Comparison of ENCODE assay signal across 8 cellular contexts in the genomic region with DNA sequence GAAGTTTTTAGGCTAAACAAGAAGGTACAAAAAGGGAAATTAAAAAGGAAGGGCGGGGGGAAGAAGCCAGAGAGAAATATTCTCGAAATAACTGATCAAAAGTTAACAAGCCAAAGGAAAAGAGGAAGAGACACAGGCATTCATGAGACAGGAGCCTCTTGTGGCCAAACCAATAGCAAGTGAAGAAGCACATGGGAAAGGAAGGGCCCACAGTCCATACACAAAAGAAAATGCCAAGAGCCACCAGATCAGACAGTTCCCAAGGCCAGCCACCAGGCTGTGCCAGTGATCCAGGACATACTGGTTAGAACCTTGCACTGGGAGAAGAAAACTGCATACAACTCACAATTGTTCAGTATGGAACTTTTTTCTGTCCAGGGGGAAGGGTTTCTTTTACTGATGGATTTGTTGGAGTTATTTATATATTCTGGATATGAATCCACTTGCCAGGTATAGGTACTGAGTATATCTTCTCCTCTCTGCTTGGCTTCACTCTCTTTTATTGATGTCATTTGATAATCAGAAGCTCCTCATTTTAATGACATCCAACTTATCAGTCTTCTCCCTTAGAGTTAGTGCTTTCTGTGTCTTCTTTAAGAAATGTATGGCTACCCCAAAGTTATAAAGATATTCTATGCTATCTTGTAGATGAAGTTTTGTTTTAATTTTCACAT.
DNase-seq lines count a peak whose midpoint lies in the region; ATAC-seq and TF ChIP-seq lines count a peak whose summit lies in the region.

No MANE protein-coding gene starts in this region.

- no peak overlapping the region for H3K4me3 Mint-ChIP-seq in activated CD8-positive, alpha-beta memory T cell treated with anti-CD3 and anti-CD28 coated beads, Interleukin-2, amount 10 ng/mL, durations not matched to agents 7 days and 5 days
- H3K4me3 Mint-ChIP-seq in endothelial cell (ENCODE audit: unreplicated experiment): no peak overlapping the region
- H3K4me3 Mint-ChIP-seq in stimulated activated memory B cell treated with anti-CD40 and anti-IgM and Interleukin-4, amounts not matched to agents 10 μg/mL and 1 μg/mL and 100 μg/mL, for 72 hours: no peak overlapping the region

- peak; percentile 78 for DNase-seq in activated CD8-positive, alpha-beta memory T cell treated with anti-CD3 and anti-CD28 coated beads for 24 hours
- no peak for DNase-seq in activated CD8-positive, alpha-beta memory T cell treated with anti-CD3 and anti-CD28 coated beads, Interleukin-2, amount 50 U/mL, for 48 hours
- DNase-seq in NCI-H526 treated with DMSO at 0.1 percent for 48 hours (lab: John Stamatoyannopoulos, UW) (peak; percentile 5), endothelial cell (ENCODE audit: low spot score) (peak; percentile 79), mesenteric fat pad (ENCODE audit: low spot score) (peak; percentile 72)
- peak; percentile 74 for DNase-seq in activated CD8-positive, alpha-beta memory T cell treated with anti-CD3 and anti-CD28 coated beads, Interleukin-2, amount 10 ng/mL, durations not matched to agents 7 days and 5 days

- no peaks in the 10 kb centered on the region for H3K27me3 Mint-ChIP-seq in activated CD8-positive, alpha-beta memory T cell treated with anti-CD3 and anti-CD28 coated beads, Interleukin-2, amount 10 ng/mL, durations not matched to agents 7 days and 5 days
- H3K27me3 Mint-ChIP-seq in endothelial cell (ENCODE audit: unreplicated experiment): peaks cover 8% of the 10 kb centered on the region
- no peaks in the 10 kb centered on the region for H3K27me3 Mint-ChIP-seq in stimulated activated memory B cell treated with anti-CD40 and anti-IgM and Interleukin-4, amounts not matched to agents 10 μg/mL and 1 μg/mL and 100 μg/mL, for 72 hours

- peaks cover 13% of the 10 kb centered on the region for H3K36me3 Mint-ChIP-seq in activated CD8-positive, alpha-beta memory T cell treated with anti-CD3 and anti-CD28 coated beads, Interleukin-2, amount 10 ng/mL, durations not matched to agents 7 days and 5 days
- peaks cover 13% of the 10 kb centered on the region for H3K36me3 Mint-ChIP-seq in endothelial cell (ENCODE audit: low read depth, unreplicated experiment)
- H3K36me3 Mint-ChIP-seq in stimulated activated memory B cell treated with anti-CD40 and anti-IgM and Interleukin-4, amounts not matched to agents 10 μg/mL and 1 μg/mL and 100 μg/mL, for 72 hours: peaks cover 5% of the 10 kb centered on the region

- H3K27ac Mint-ChIP-seq in activated CD8-positive, alpha-beta memory T cell treated with anti-CD3 and anti-CD28 coated beads, Interleukin-2, amount 10 ng/mL, durations not matched to agents 7 days and 5 days: peak overlapping the region; percentile 65
- H3K27ac Mint-ChIP-seq in endothelial cell (ENCODE audit: unreplicated experiment): peak overlapping the region; percentile 1
- peak overlapping the region; percentile 62 for H3K27ac Mint-ChIP-seq in stimulated activated memory B cell treated with anti-CD40 and anti-IgM and Interleukin-4, amounts not matched to agents 10 μg/mL and 1 μg/mL and 100 μg/mL, for 72 hours

- peaks cover 95% of the 10 kb centered on the region for H3K4me1 Mint-ChIP-seq in activated CD8-positive, alpha-beta memory T cell treated with anti-CD3 and anti-CD28 coated beads, Interleukin-2, amount 10 ng/mL, durations not matched to agents 7 days and 5 days
- peaks cover 68% of the 10 kb centered on the region for H3K4me1 Mint-ChIP-seq in endothelial cell (ENCODE audit: unreplicated experiment)
- H3K4me1 Mint-ChIP-seq in stimulated activated memory B cell treated with anti-CD40 and anti-IgM and Interleukin-4, amounts not matched to agents 10 μg/mL and 1 μg/mL and 100 μg/mL, for 72 hours: peaks cover 92% of the 10 kb centered on the region

- CTCF ChIA-PET in activated CD8-positive, alpha-beta memory T cell treated with anti-CD3 and anti-CD28 coated beads, Interleukin-2, amount 10 ng/mL, durations not matched to agents 7 days and 5 days (lab: Charles Lee): interaction anchor here (0.6 to 15.9 kb wide), 13 partner anchors 10 to 135 kb away, joined by 3 to 414 read pairs (median 7); no protein-coding TSS in a partner anchor

- TF ChIP-seq CTCF in endothelial cell (IDR thresholded peaks at IDR 0.05; ENCODE audit: unreplicated experiment): peak; percentile 64

- no peaks in the 10 kb centered on the region for H3K9me3 Mint-ChIP-seq in activated CD8-positive, alpha-beta memory T cell treated with anti-CD3 and anti-CD28 coated beads, Interleukin-2, amount 10 ng/mL, durations not matched to agents 7 days and 5 days (ENCODE audit: low read depth)
- no peaks in the 10 kb centered on the region for H3K9me3 Mint-ChIP-seq in endothelial cell (ENCODE audit: unreplicated experiment)
- H3K9me3 Mint-ChIP-seq in stimulated activated memory B cell treated with anti-CD40 and anti-IgM and Interleukin-4, amounts not matched to agents 10 μg/mL and 1 μg/mL and 100 μg/mL, for 72 hours: no peaks in the 10 kb centered on the region

- ATAC-seq in HG03108 (IDR thresholded peaks at IDR 0.05; ENCODE audit: unreplicated experiment): peak; percentile 24
- ATAC-seq in activated CD8-positive, alpha-beta memory T cell treated with anti-CD3 and anti-CD28 coated beads, Interleukin-2, amount 10 ng/mL, durations not matched to agents 7 days and 5 days: peak; percentile 20
- ATAC-seq in stimulated activated memory B cell treated with anti-CD40 and anti-IgM and Interleukin-4, amounts not matched to agents 10 μg/mL and 1 μg/mL and 100 μg/mL, for 72 hours: no peak

Comparison
In these comparisons a context has a peak if more than half of its experiments do, and no peak if none do; other contexts are left out.
1. H3K27ac Mint-ChIP-seq: peak in every context shown above with its lines; median percentile 65 in activated CD8-positive, alpha-beta memory T cell treated with anti-CD3 and anti-CD28 coated beads, Interleukin-2, amount 10 ng/mL, durations not matched to agents 7 days and 5 days; 62 in stimulated activated memory B cell treated with anti-CD40 and anti-IgM and Interleukin-4, amounts not matched to agents 10 μg/mL and 1 μg/mL and 100 μg/mL, for 72 hours; 1 in endothelial cell.